In genomic region chr17:6994118-6994598, GRCh38 we compare ENCODE assay signal across 1 cellular context.
TF ChIP-seq lines count a peak whose summit lies in the region.

No MANE protein-coding gene starts in this region.

TF ChIP-seq in GM12878, 131 proteins besides CTCF, POLR2A, EP300 and RAD21:
- no peak for TF ChIP-seq RELB (IDR thresholded peaks at IDR 0.05; ENCODE audit: low read depth)
- TF ChIP-seq NBN (IDR thresholded peaks at IDR 0.05) = no peak
- no peak for TF ChIP-seq RBBP5 (conservative IDR thresholded peaks at IDR 0.05)
- TF ChIP-seq ZNF687 (IDR thresholded peaks at IDR 0.05) = no peak
- TF ChIP-seq EGR1 (IDR thresholded peaks at IDR 0.05; ENCODE audit: borderline replicate concordance in 1 of 2, low read depth in 2 of 2, low read length in 2 of 2) = no peak
- TF ChIP-seq TCF3 (IDR thresholded peaks at IDR 0.05; ENCODE audit: borderline replicate concordance, insufficient read depth, low read depth, low read length) = no peak
- no peak for TF ChIP-seq RAD51 (IDR thresholded peaks at IDR 0.05)
- no peak for TF ChIP-seq TCF12 (IDR thresholded peaks at IDR 0.05; ENCODE audit: low read depth, low read length)
- TF ChIP-seq NR2C1 (IDR thresholded peaks at IDR 0.05) = no peak
- no peak for TF ChIP-seq POLR2AphosphoS5 (IDR thresholded peaks at IDR 0.05; ENCODE audit: low read length)
- no peak for TF ChIP-seq ELK1 (IDR thresholded peaks at IDR 0.05; ENCODE audit: low read depth, low read length)
- TF ChIP-seq KAT2A (conservative IDR thresholded peaks at IDR 0.05; ENCODE audit: control insufficient read depth, low read depth, low read length) = no peak
- no peak for TF ChIP-seq YBX1 (IDR thresholded peaks at IDR 0.05)
- no peak for TF ChIP-seq ZZZ3 (IDR thresholded peaks at IDR 0.05; ENCODE audit: control insufficient read depth, insufficient read length, low read depth)
- TF ChIP-seq MLLT1 (IDR thresholded peaks at IDR 0.05) = no peak
- TF ChIP-seq CEBPZ (IDR thresholded peaks at IDR 0.05; ENCODE audit: low read depth, low read length) = no peak
- TF ChIP-seq CREB1 (IDR thresholded peaks at IDR 0.05; ENCODE audit: low read depth) = no peak
- TF ChIP-seq GATAD2B (conservative IDR thresholded peaks at IDR 0.05; ENCODE audit: low read depth) = no peak
- no peak for TF ChIP-seq PRDM15 (CRISPR knock-in tag; IDR thresholded peaks at IDR 0.05)
- TF ChIP-seq ETV6 (conservative IDR thresholded peaks at IDR 0.05 in 1 of 2, IDR thresholded peaks at IDR 0.05 in 1 of 2; ENCODE audit: borderline replicate concordance in 1 of 2, low read depth in 1 of 2) = no peak
TF ChIP-seq in GM12878: peak in this region for 0.
